12 cellular contexts compared by ENCODE assay signal in the genomic region with DNA sequence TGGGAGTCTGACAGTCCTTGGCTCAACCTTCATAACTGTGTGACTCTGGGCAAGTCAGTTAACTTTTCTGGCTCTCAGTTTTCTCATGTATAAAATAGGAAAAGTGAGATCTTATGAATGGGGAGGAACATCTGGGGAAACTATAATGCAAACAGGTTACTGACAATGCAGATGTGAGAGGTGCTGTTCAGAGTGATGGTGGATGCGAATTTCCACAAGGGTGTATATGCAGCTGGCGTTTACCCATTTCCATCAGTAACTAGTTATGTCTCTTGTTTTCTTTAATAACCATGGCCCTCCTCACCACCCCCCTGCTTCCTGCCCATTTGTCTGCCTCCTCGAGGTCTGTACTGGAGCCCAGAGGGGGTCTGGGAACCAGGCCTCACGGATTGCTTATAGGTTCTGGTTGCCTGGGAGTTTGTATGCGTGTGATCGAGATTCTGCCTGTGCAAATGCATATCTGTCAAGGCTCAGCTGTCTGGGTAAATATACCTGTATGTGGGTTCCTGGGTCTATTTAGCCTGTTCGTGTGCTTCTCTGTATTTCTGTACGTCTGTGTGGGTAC. TPM values are rescaled to one million over a fixed set of nuclear protein-coding genes. Genes with fewer than 3 reads are reported as not detected.
DNase-seq lines count a peak whose midpoint lies in the region; ATAC-seq and TF ChIP-seq lines count a peak whose summit lies in the region.
"Had no signal": no experiment of that assay in that cellular context is flagged by ENCODE, and none has a peak within 500 bp of the region (broad histone marks: within the 10 kb centered on the region; RNA-seq: fewer than 3 reads in every experiment).

No MANE protein-coding gene starts in this region.

- H3K27me3 ChIP-seq in CD4-positive, alpha-beta T cell (ENCODE audit: control insufficient read depth, insufficient read depth, low read length), result no peaks in the 10 kb centered on the region
- no peaks in the 10 kb centered on the region for H3K27me3 ChIP-seq in psoas muscle (ENCODE audit: insufficient read depth in 3 of 3, low read length in 2 of 3)
- no peaks in the 10 kb centered on the region for H3K27me3 ChIP-seq in BE2C
- H3K27me3 ChIP-seq: left lung, pancreas had no signal

- H3K27me3 Mint-ChIP-seq in CD4-positive, alpha-beta T cell, result no peaks in the 10 kb centered on the region
- H3K27me3 Mint-ChIP-seq: activated naive CD4-positive, alpha-beta T cell treated with anti-CD3 and anti-CD28 coated beads, Interleukin-2, amount 50 U/mL, for 24 hours had no signal

- TF ChIP-seq CTCF in CD4-positive, alpha-beta T cell (IDR thresholded peaks at IDR 0.05), result no peak
- TF ChIP-seq CTCF in RWPE1 (conservative IDR thresholded peaks at IDR 0.05; ENCODE audit: low read depth) (no peak), epithelial cell of esophagus (IDR thresholded peaks at IDR 0.05; ENCODE audit: insufficient read depth, low read depth, low read length, missing control alignments) (peak; percentile 1), psoas muscle (IDR thresholded peaks at IDR 0.05) (no peak), BE2C (IDR thresholded peaks at IDR 0.05; ENCODE audit: low read depth, low read length) (no peak)

- H3K9me3 Mint-ChIP-seq in CD4-positive, alpha-beta T cell, result no peaks in the 10 kb centered on the region
- H3K9me3 Mint-ChIP-seq: activated naive CD4-positive, alpha-beta T cell treated with anti-CD3 and anti-CD28 coated beads, Interleukin-2, amount 50 U/mL, for 24 hours had no signal

- no peak overlapping the region for H3K27ac ChIP-seq in CD4-positive, alpha-beta T cell (ENCODE audit: low read depth, low read length)
- H3K27ac ChIP-seq in RWPE1, result peak overlapping the region; percentile 98
- H3K27ac ChIP-seq in psoas muscle, result peak overlapping the region; percentile 90

- no peak for DNase-seq in CD4-positive, alpha-beta T cell
- DNase-seq in RWPE1 (ENCODE audit: low spot score), result no peak
- DNase-seq in epithelial cell of esophagus (ENCODE audit: low read depth), result no peak
- DNase-seq in psoas muscle, result no peak
- no peak for DNase-seq in BE2C
- DNase-seq: left lung; NCI-H2171 treated with DMSO at 0.1 percent for 48 hours; stimulated activated CD4-positive, alpha-beta T cell treated with anti-CD3 and anti-CD28 coated beads, Interleukin-1b, Interleukin-23, amount 100 ng/mL, for 48 hours had no signal

- WGBS in psoas muscle, 3 donors, result 63 to 72% (median 64%) methylated on average over 8 of the region's 8 CpGs

- POLR2A ChIA-PET in CD4-positive, alpha-beta T cell (lab: Charles Lee), result no interaction called here
- POLR2A ChIA-PET in RWPE1 (lab: Yijun Ruan, JAX; ENCODE audit: low non-redundant PET), result no interaction called here

- CTCF ChIA-PET in CD4-positive, alpha-beta T cell (lab: Charles Lee), result interaction anchor here (5.2 kb wide), 1 partner anchor 10 kb away, joined by 56 read pairs; no protein-coding TSS in a partner anchor
- CTCF ChIA-PET in RWPE1 (lab: Yijun Ruan, JAX), result interaction anchor here (0.6 to 4.4 kb wide), 3 partner anchors 10 to 1557 kb away, joined by 4 to 46 read pairs (median 6); no protein-coding TSS in a partner anchor

- H3K4me1 ChIP-seq in psoas muscle (peaks cover 82% of the 10 kb centered on the region), BE2C (peaks cover 30% of the 10 kb centered on the region)

- no peak overlapping the region for H3K4me3 ChIP-seq in epithelial cell of esophagus (ENCODE audit: low read length)
- no peak overlapping the region for H3K4me3 ChIP-seq in psoas muscle
- no peak overlapping the region for H3K4me3 ChIP-seq in BE2C (ENCODE audit: low read depth, low read length)
- H3K4me3 ChIP-seq: left lung, pancreas had no signal

- H3K9me3 ChIP-seq in CD4-positive, alpha-beta T cell (ENCODE audit: control insufficient read depth, low read length), result no peaks in the 10 kb centered on the region
- H3K9me3 ChIP-seq in psoas muscle, result no peaks in the 10 kb centered on the region
- H3K9me3 ChIP-seq in BE2C, result no peaks in the 10 kb centered on the region
- H3K9me3 ChIP-seq: left lung, pancreas had no signal

- H3K27ac Mint-ChIP-seq in CD4-positive, alpha-beta T cell, result peak overlapping the region; percentile 61
- H3K27ac Mint-ChIP-seq: activated naive CD4-positive, alpha-beta T cell treated with anti-CD3 and anti-CD28 coated beads, Interleukin-2, amount 50 U/mL, for 24 hours had no signal

- intact Hi-C loops in CD4-positive, alpha-beta T cell (cut with DNase I, micrococcal nuclease), result no loop called here
- intact Hi-C loops in psoas muscle (cut with DNase I), result loop anchor here in 1 of 2 donors (5.0 kb wide), 1 partner anchor 43 kb away; a partner anchor contains a TSS

- H3K4me3 Mint-ChIP-seq in CD4-positive, alpha-beta T cell, result no peak overlapping the region
- H3K4me3 Mint-ChIP-seq: activated naive CD4-positive, alpha-beta T cell treated with anti-CD3 and anti-CD28 coated beads, Interleukin-2, amount 50 U/mL, for 24 hours had no signal

- H3K36me3 ChIP-seq in psoas muscle (ENCODE audit: insufficient read depth in 1 of 2, low read depth in 1 of 2) (peaks cover 0 to 16% of the 10 kb centered on the region in 2 donors), BE2C (no peaks in the 10 kb centered on the region)
- H3K36me3 ChIP-seq: pancreas had no signal

- H3K4me1 Mint-ChIP-seq in CD4-positive, alpha-beta T cell (ENCODE audit: low read depth), result peaks cover 49% of the 10 kb centered on the region

- H3K36me3 Mint-ChIP-seq in CD4-positive, alpha-beta T cell (ENCODE audit: low read depth), result peaks cover 7% of the 10 kb centered on the region
- H3K36me3 Mint-ChIP-seq: activated naive CD4-positive, alpha-beta T cell treated with anti-CD3 and anti-CD28 coated beads, Interleukin-2, amount 50 U/mL, for 24 hours had no signal

- ATAC-seq in CD4-positive, alpha-beta T cell (ENCODE audit: poor library complexity), result no peak
- ATAC-seq in psoas muscle (no peak), HG02571 (IDR thresholded peaks at IDR 0.05; ENCODE audit: unreplicated experiment) (no peak), GM21786 (IDR thresholded peaks at IDR 0.05; ENCODE audit: unreplicated experiment) (no peak)
- ATAC-seq: left lung, pancreas had no signal

RNA-seq across cellular contexts. Expression of a gene that starts 44.4 kb away (rescaled TPM):
- total RNA-seq in CD4-positive, alpha-beta T cell, result 10 to 100 TPM; 20.8 to 22.9 TPM
- total RNA-seq in psoas muscle, result 10 to 100 TPM; 35.9 to 65.2 (median 59.0) TPM
- polyA plus RNA-seq in psoas muscle, result 10 to 100 TPM in 1 of 3 donors, 1 to 10 TPM in 2; 6.4 to 19.8 (median 9.7) TPM
- 49.9 TPM for polyA plus RNA-seq in BE2C (2012; ENCODE audit: insufficient read depth, insufficient read length, low read depth)
